8 cellular contexts compared by ENCODE assay signal in the genomic region with DNA sequence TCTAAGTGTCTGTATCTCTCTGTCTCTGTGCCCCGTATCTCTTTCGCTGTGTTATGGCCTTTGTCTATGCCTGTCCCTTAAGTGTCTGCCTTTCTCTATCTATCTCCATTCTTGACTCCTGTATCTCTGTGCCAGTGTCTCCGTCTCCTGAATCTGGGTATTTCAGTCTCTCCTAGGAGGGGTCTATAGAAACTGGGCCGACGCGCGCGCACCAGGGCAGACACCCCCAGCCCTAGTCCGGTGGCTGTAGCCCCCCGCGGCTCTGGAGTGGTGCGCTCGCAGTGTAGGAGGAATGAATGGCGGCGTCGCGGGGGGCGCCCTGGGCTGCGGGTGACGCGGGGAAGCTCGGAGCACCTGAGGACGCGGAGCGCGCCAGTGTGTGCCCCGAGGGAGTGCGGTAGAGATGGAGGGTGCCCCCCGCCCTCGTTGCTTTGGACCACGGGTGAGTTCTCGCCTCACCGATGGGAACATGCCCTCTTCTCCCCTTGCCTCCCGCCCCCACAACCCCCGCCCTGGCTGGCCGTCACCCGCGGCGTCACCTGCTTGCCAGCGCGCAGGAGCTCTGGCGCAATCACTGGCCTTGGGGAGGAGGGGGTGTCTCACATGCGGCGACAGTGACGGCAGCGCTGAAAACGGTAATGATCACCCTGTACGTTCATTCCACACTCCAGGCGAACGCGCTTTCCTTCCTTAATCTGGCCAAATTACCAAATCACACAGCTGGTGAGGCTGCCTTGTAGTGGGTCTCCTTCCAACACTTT.
DNase-seq lines count a peak whose midpoint lies in the region; ATAC-seq and TF ChIP-seq lines count a peak whose summit lies in the region.

No MANE protein-coding gene starts in this region.

- H3K4me3 ChIP-seq in DOHH2 (ENCODE audit: low read length) (peak overlapping the region; percentile 72), iPS-18a (ENCODE audit: low read length) (peak overlapping the region; percentile 56), stomach smooth muscle (ENCODE audit: low read length in 2 of 2) (peak overlapping the region; percentile 43 to 59)

- H3K27ac ChIP-seq in DOHH2 (ENCODE audit: low read depth, low read length) (no peak overlapping the region), iPS-18a (ENCODE audit: low read length) (no peak overlapping the region), stomach smooth muscle (ENCODE audit: low read length) (no peak overlapping the region)

- H3K9ac ChIP-seq in iPS-18a (ENCODE audit: low read length) = peak overlapping the region; percentile 33
- H3K9ac ChIP-seq in stomach smooth muscle (ENCODE audit: low read length in 2 of 2) = no peak overlapping the region

- H3K4me1 ChIP-seq in DOHH2 (ENCODE audit: control insufficient read depth, low read length) (peaks cover 14% of the 10 kb centered on the region; the same call in 1 of the 2 replicates), iPS-18a (ENCODE audit: control insufficient read depth, low read depth, low read length) (no peaks in the 10 kb centered on the region), stomach smooth muscle (ENCODE audit: control insufficient read depth, insufficient read depth, low read length) (peaks cover 21% of the 10 kb centered on the region)

- H3K27me3 ChIP-seq in DOHH2 (ENCODE audit: control insufficient read depth, low read length) = peaks cover 28% of the 10 kb centered on the region
- H3K27me3 ChIP-seq in iPS-18a (ENCODE audit: control insufficient read depth, insufficient read depth, low read length) = peaks cover 61% of the 10 kb centered on the region
- H3K27me3 ChIP-seq in stomach smooth muscle (ENCODE audit: control insufficient read depth in 1 of 2, insufficient read depth in 2 of 2, low read length in 2 of 2) = peaks cover 41 to 57% of the 10 kb centered on the region in 2 donors

- peak; percentile 80 for DNase-seq in NCI-H146 treated with DMSO at 0.1 percent for 48 hours (lab: John Stamatoyannopoulos, UW; ENCODE audit: unreplicated experiment)
- DNase-seq in activated T-cell treated with anti-CD3 and anti-CD28 coated beads for 4 hours = peak; percentile 30
- DNase-seq in NCI-H446 treated with DMSO at 0.1 percent for 48 hours (lab: John Stamatoyannopoulos, UW) = no peak

- no peaks in the 10 kb centered on the region for H4K20me1 ChIP-seq in DOHH2 (ENCODE audit: control insufficient read depth, insufficient read depth, low read depth, low read length)

- H3K4me2 ChIP-seq in DOHH2 (ENCODE audit: low read length) = peak overlapping the region; percentile 69

- H3F3A ChIP-seq in DOHH2 (ENCODE audit: control insufficient read depth, insufficient read depth) = no peaks in the 10 kb centered on the region; the same call in 1 of the 2 replicates

- H3K9me3 ChIP-seq in DOHH2 (ENCODE audit: control insufficient read depth, insufficient read depth, low read length) (peaks cover 3% of the 10 kb centered on the region; the same call in 1 of the 2 replicates), iPS-18a (ENCODE audit: control insufficient read depth, low read depth, low read length) (no peaks in the 10 kb centered on the region), stomach smooth muscle (ENCODE audit: control insufficient read depth in 2 of 2, low read length in 2 of 2) (no peaks in the 10 kb centered on the region)

- H3K79me2 ChIP-seq in DOHH2 (ENCODE audit: control insufficient read depth, low read length) = no peaks in the 10 kb centered on the region

- H3K36me3 ChIP-seq in DOHH2 (ENCODE audit: control insufficient read depth, low read length) = no peaks in the 10 kb centered on the region
- H3K36me3 ChIP-seq in iPS-18a (ENCODE audit: control insufficient read depth, low read depth, low read length) = no peaks in the 10 kb centered on the region
- H3K36me3 ChIP-seq in stomach smooth muscle (ENCODE audit: control insufficient read depth in 2 of 2, insufficient read depth in 2 of 2, low read length in 2 of 2) = no peaks in the 10 kb centered on the region

- ATAC-seq in GM21360 (IDR thresholded peaks at IDR 0.05; ENCODE audit: unreplicated experiment) (no peak), GM18511 (IDR thresholded peaks at IDR 0.05; ENCODE audit: unreplicated experiment) (no peak)

- no peaks in the 10 kb centered on the region for H3K9me2 ChIP-seq in DOHH2 (replicated peaks; ENCODE audit: control insufficient read depth, low read length)

- TF ChIP-seq CTCF in DOHH2 (IDR thresholded peaks at IDR 0.05; ENCODE audit: low read depth, low read length, poor library complexity, severe bottlenecking) = no peak
